Comparison of ENCODE assay signal across 22 cellular contexts in the genomic region with DNA sequence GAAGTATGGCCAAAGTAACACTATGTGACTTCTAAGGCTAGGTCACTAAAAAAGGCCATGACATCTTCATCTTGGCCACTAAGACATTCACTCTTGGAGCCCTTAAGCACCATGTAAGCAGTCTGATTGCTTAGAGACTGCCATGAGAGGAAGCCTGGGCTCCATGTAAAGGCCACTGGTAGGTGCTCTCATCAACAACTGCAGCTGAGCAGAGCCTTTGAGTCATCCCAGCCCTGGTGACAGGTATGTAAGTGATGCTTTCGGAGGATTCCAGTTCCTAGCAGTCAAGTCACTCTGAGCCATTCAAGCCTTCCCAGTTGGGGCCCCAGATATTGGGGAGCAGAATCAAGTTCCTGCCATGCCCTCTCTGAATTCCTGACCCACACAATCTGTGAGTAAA. TPM values are rescaled to one million over a fixed set of nuclear protein-coding genes. Genes with fewer than 3 reads are reported as not detected.
DNase-seq lines count a peak whose midpoint lies in the region; ATAC-seq and TF ChIP-seq lines count a peak whose summit lies in the region.
"Had no signal": no experiment of that assay in that cellular context is flagged by ENCODE, and none has a peak within 500 bp of the region (broad histone marks: within the 10 kb centered on the region; RNA-seq: fewer than 3 reads in every experiment).

No MANE protein-coding gene starts in this region.

- H3K4me3 ChIP-seq in epithelial cell of esophagus (ENCODE audit: low read length), result no peak overlapping the region
- H3K4me3 ChIP-seq: BLaER1, SK-N-MC had no signal

- H3K9me3 ChIP-seq in KOPT-K1 (ENCODE audit: insufficient read depth, low read length, poor library complexity, severe bottlenecking), result peaks cover 3% of the 10 kb centered on the region

- H3K27ac ChIP-seq in KOPT-K1 (ENCODE audit: low read depth, low read length, poor library complexity, severe bottlenecking), result peak overlapping the region; percentile 51
- H3K27ac ChIP-seq: BLaER1, HL-60, SK-N-MC had no signal

- no peak overlapping the region for H3K4me3 Mint-ChIP-seq in activated T-cell treated with anti-CD3 and anti-CD28 coated beads, Interleukin-2, amount 50 U/mL, for 72 hours
- no peak overlapping the region for H3K4me3 Mint-ChIP-seq in stimulated activated naive B cell treated with anti-CD40 and anti-IgM and Interleukin-4, amounts not matched to agents 10 μg/mL and 1 μg/mL and 100 μg/mL, for 72 hours
- H3K4me3 Mint-ChIP-seq: CD4-positive, alpha-beta T cell had no signal

- H3K36me3 ChIP-seq in KOPT-K1 (ENCODE audit: insufficient read depth, low read length), result peaks cover 26% of the 10 kb centered on the region

- peaks cover 29% of the 10 kb centered on the region for H3K4me1 Mint-ChIP-seq in activated T-cell treated with anti-CD3 and anti-CD28 coated beads, Interleukin-2, amount 50 U/mL, for 72 hours (ENCODE audit: low read depth)
- peaks cover 12 to 34% of the 10 kb centered on the region in 2 donors for H3K4me1 Mint-ChIP-seq in stimulated activated naive B cell treated with anti-CD40 and anti-IgM and Interleukin-4, amounts not matched to agents 10 μg/mL and 1 μg/mL and 100 μg/mL, for 72 hours

- peaks cover 0 to 2% of the 10 kb centered on the region in 2 donors for H3K9me3 Mint-ChIP-seq in activated T-cell treated with anti-CD3 and anti-CD28 coated beads, Interleukin-2, amount 50 U/mL, for 72 hours
- no peaks in the 10 kb centered on the region for H3K9me3 Mint-ChIP-seq in stimulated activated naive B cell treated with anti-CD40 and anti-IgM and Interleukin-4, amounts not matched to agents 10 μg/mL and 1 μg/mL and 100 μg/mL, for 72 hours
- H3K9me3 Mint-ChIP-seq: CD4-positive, alpha-beta T cell had no signal

- no peak for TF ChIP-seq CTCF in epithelial cell of esophagus (IDR thresholded peaks at IDR 0.05; ENCODE audit: insufficient read depth, low read depth, low read length, missing control alignments)

- H3K36me3 Mint-ChIP-seq in activated T-cell treated with anti-CD3 and anti-CD28 coated beads, Interleukin-2, amount 50 U/mL, for 72 hours (ENCODE audit: insufficient read depth in 2 of 2), result peaks cover 0 to 5% of the 10 kb centered on the region in 2 donors
- peaks cover 0 to 5% of the 10 kb centered on the region in 2 donors for H3K36me3 Mint-ChIP-seq in stimulated activated naive B cell treated with anti-CD40 and anti-IgM and Interleukin-4, amounts not matched to agents 10 μg/mL and 1 μg/mL and 100 μg/mL, for 72 hours

- DNase-seq in activated T-cell treated with anti-CD3 and anti-CD28 coated beads, Interleukin-2, amount 50 U/mL, for 72 hours, result peak in 1 of 2 donors; percentile 9
- no peak for DNase-seq in activated T-cell treated with anti-CD3 and anti-CD28 coated beads, Interleukin-2, amount 50 U/mL, for 1 hour
- peak; percentile 21 for DNase-seq in epithelial cell of esophagus (ENCODE audit: low read depth)
- no peak for DNase-seq in stimulated activated naive B cell treated with anti-CD40 and anti-IgM and Interleukin-4, amounts not matched to agents 10 μg/mL and 1 μg/mL and 100 μg/mL, for 72 hours
- DNase-seq in stimulated activated CD8-positive, alpha-beta memory T cell treated with anti-CD3 and anti-CD28 coated beads, Interleukin-4, amount 100 ng/mL, for 48 hours, result no peak
- no peak for DNase-seq in SW 1271 (lab: John Stamatoyannopoulos, UW)
- DNase-seq: CD4-positive, alpha-beta T cell; COR-L47; DMS79 treated with DMSO at 0.1 percent for 48 hours; NCI-H1105; NCI-H1436 treated with DMSO at 0.1 percent for 48 hours; NCI-H187 treated with DMSO at 0.1 percent for 48 hours; NCI-H2107; NCI-H524 treated with DMSO at 0.1 percent for 48 hours; NCI-H774; SIG-M5 had no signal

- no peaks in the 10 kb centered on the region for H3K27me3 Mint-ChIP-seq in activated T-cell treated with anti-CD3 and anti-CD28 coated beads, Interleukin-2, amount 50 U/mL, for 72 hours (ENCODE audit: low read depth)
- H3K27me3 Mint-ChIP-seq in stimulated activated naive B cell treated with anti-CD40 and anti-IgM and Interleukin-4, amounts not matched to agents 10 μg/mL and 1 μg/mL and 100 μg/mL, for 72 hours, result no peaks in the 10 kb centered on the region
- H3K27me3 Mint-ChIP-seq: CD4-positive, alpha-beta T cell had no signal

- peak; percentile 36 to 71 for ATAC-seq in activated T-cell treated with anti-CD3 and anti-CD28 coated beads, Interleukin-2, amount 50 U/mL, for 72 hours (replicated peaks in 1 of 2)
- peak; percentile 34 to 39 for ATAC-seq in stimulated activated naive B cell treated with anti-CD40 and anti-IgM and Interleukin-4, amounts not matched to agents 10 μg/mL and 1 μg/mL and 100 μg/mL, for 72 hours (replicated peaks)
- ATAC-seq in GM18867 (IDR thresholded peaks at IDR 0.05; ENCODE audit: unreplicated experiment), result no peak
- ATAC-seq: HCT116 had no signal

- H3K27ac Mint-ChIP-seq in activated T-cell treated with anti-CD3 and anti-CD28 coated beads, Interleukin-2, amount 50 U/mL, for 72 hours, result no peak overlapping the region
- no peak overlapping the region for H3K27ac Mint-ChIP-seq in stimulated activated naive B cell treated with anti-CD40 and anti-IgM and Interleukin-4, amounts not matched to agents 10 μg/mL and 1 μg/mL and 100 μg/mL, for 72 hours
- H3K27ac Mint-ChIP-seq: CD4-positive, alpha-beta T cell had no signal

RNA-seq across cellular contexts. Expression of a gene that starts 26.2 kb away (rescaled TPM):
- 10 to 100 TPM; 48.0 to 51.7 TPM for total RNA-seq in activated T-cell treated with anti-CD3 and anti-CD28 coated beads, Interleukin-2, amount 50 U/mL, for 72 hours
